Comparison of ENCODE assay signal across 29 cellular contexts in genomic region chrX:23754664-23755063, GRCh38.
"Had no signal": no experiment of that assay in that cellular context is flagged by ENCODE, and none has a peak within 500 bp of the region (broad histone marks: within the 10 kb centered on the region; RNA-seq: fewer than 3 reads in every experiment).

No MANE protein-coding gene starts in this region.

- H3K36me3 Mint-ChIP-seq: stimulated activated effector memory CD8-positive, alpha-beta T cell treated with anti-CD3 and anti-CD28 coated beads, Interleukin-12 subunit alpha, Interleukin-12 subunit beta, amount 100 ng/mL, for 72 hours; stimulated activated memory B cell treated with anti-CD40 and anti-IgM and Interleukin-4, amounts not matched to agents 10 μg/mL and 1 μg/mL and 100 μg/mL, for 72 hours; stimulated activated naive B cell treated with anti-CD40 and anti-IgM and Interleukin-4, amounts not matched to agents 10 μg/mL and 1 μg/mL and 100 μg/mL, for 72 hours; type B pancreatic cell had no signal

- H3K27me3 ChIP-seq: stomach, suprapubic skin, testis, thyroid gland, tibial artery, tibial nerve, transverse colon, upper lobe of left lung, upper lobe of right lung, uterus, vagina had no signal

- FAIRE-seq: urothelium cell line had no signal

- H3K27ac Mint-ChIP-seq: stimulated activated effector memory CD8-positive, alpha-beta T cell treated with anti-CD3 and anti-CD28 coated beads, Interleukin-12 subunit alpha, Interleukin-12 subunit beta, amount 100 ng/mL, for 72 hours; stimulated activated memory B cell treated with anti-CD40 and anti-IgM and Interleukin-4, amounts not matched to agents 10 μg/mL and 1 μg/mL and 100 μg/mL, for 72 hours; stimulated activated naive B cell treated with anti-CD40 and anti-IgM and Interleukin-4, amounts not matched to agents 10 μg/mL and 1 μg/mL and 100 μg/mL, for 72 hours; stimulated activated naive CD8-positive, alpha-beta T cell treated with anti-CD3 and anti-CD28 coated beads, Interleukin-15, amount 100 ng/mL, for 72 hours; stimulated activated naive CD8-positive, alpha-beta T cell treated with anti-CD3 and anti-CD28 coated beads, Interleukin-15, Interleukin-2, amounts not matched to agents 100 ng/mL and 50 ng/mL, for 24 hours; type B pancreatic cell had no signal

- H3K4me3 ChIP-seq: stomach, suprapubic skin, testis, thoracic aorta, thyroid gland, tibial artery, tibial nerve, transverse colon, upper lobe of left lung, upper lobe of right lung, uterus, vagina had no signal

- H3K4me3 Mint-ChIP-seq: stimulated activated effector memory CD8-positive, alpha-beta T cell treated with anti-CD3 and anti-CD28 coated beads, Interleukin-12 subunit alpha, Interleukin-12 subunit beta, amount 100 ng/mL, for 72 hours; stimulated activated memory B cell treated with anti-CD40 and anti-IgM and Interleukin-4, amounts not matched to agents 10 μg/mL and 1 μg/mL and 100 μg/mL, for 72 hours; stimulated activated naive B cell treated with anti-CD40 and anti-IgM and Interleukin-4, amounts not matched to agents 10 μg/mL and 1 μg/mL and 100 μg/mL, for 72 hours; stimulated activated naive CD8-positive, alpha-beta T cell treated with anti-CD3 and anti-CD28 coated beads, Interleukin-15, amount 100 ng/mL, for 72 hours; stimulated activated naive CD8-positive, alpha-beta T cell treated with anti-CD3 and anti-CD28 coated beads, Interleukin-15, Interleukin-2, amounts not matched to agents 100 ng/mL and 50 ng/mL, for 24 hours; type B pancreatic cell had no signal

- ATAC-seq: stimulated activated effector memory CD8-positive, alpha-beta T cell treated with anti-CD3 and anti-CD28 coated beads, Interleukin-12 subunit alpha, Interleukin-12 subunit beta, amount 100 ng/mL, for 72 hours; stimulated activated memory B cell treated with anti-CD40 and anti-IgM and Interleukin-4, amounts not matched to agents 10 μg/mL and 1 μg/mL and 100 μg/mL, for 72 hours; stimulated activated naive B cell treated with anti-CD40 and anti-IgM and Interleukin-4, amounts not matched to agents 10 μg/mL and 1 μg/mL and 100 μg/mL, for 72 hours; stimulated activated naive CD8-positive, alpha-beta T cell treated with anti-CD3 and anti-CD28 coated beads, Interleukin-15, amount 100 ng/mL, for 72 hours; stimulated activated naive CD8-positive, alpha-beta T cell treated with anti-CD3 and anti-CD28 coated beads, Interleukin-15, Interleukin-2, amounts not matched to agents 100 U/mL and 50 U/mL, for 24 hours; upper lobe of right lung had no signal

- H3K4me1 Mint-ChIP-seq: stimulated activated effector memory CD8-positive, alpha-beta T cell treated with anti-CD3 and anti-CD28 coated beads, Interleukin-12 subunit alpha, Interleukin-12 subunit beta, amount 100 ng/mL, for 72 hours; stimulated activated memory B cell treated with anti-CD40 and anti-IgM and Interleukin-4, amounts not matched to agents 10 μg/mL and 1 μg/mL and 100 μg/mL, for 72 hours; stimulated activated naive CD8-positive, alpha-beta T cell treated with anti-CD3 and anti-CD28 coated beads, Interleukin-15, amount 100 ng/mL, for 72 hours had no signal

- H3K27ac ChIP-seq: stomach, suprapubic skin, testis, thyroid gland, tibial artery, tibial nerve, transverse colon, upper lobe of left lung, upper lobe of right lung, uterus, vagina had no signal

- H3K9me3 Mint-ChIP-seq: stimulated activated effector memory CD8-positive, alpha-beta T cell treated with anti-CD3 and anti-CD28 coated beads, Interleukin-12 subunit alpha, Interleukin-12 subunit beta, amount 100 ng/mL, for 72 hours; stimulated activated memory B cell treated with anti-CD40 and anti-IgM and Interleukin-4, amounts not matched to agents 10 μg/mL and 1 μg/mL and 100 μg/mL, for 72 hours; stimulated activated naive B cell treated with anti-CD40 and anti-IgM and Interleukin-4, amounts not matched to agents 10 μg/mL and 1 μg/mL and 100 μg/mL, for 72 hours; stimulated activated naive CD8-positive, alpha-beta T cell treated with anti-CD3 and anti-CD28 coated beads, Interleukin-15, amount 100 ng/mL, for 72 hours; stimulated activated naive CD8-positive, alpha-beta T cell treated with anti-CD3 and anti-CD28 coated beads, Interleukin-15, Interleukin-2, amounts not matched to agents 100 ng/mL and 50 ng/mL, for 24 hours; type B pancreatic cell had no signal

- H3K9me3 ChIP-seq: stomach, suprapubic skin, testis, thoracic aorta, thyroid gland, tibial artery, tibial nerve, transverse colon, upper lobe of left lung, upper lobe of right lung, uterus, vagina had no signal

- DNase-seq: stimulated activated CD4-positive, alpha-beta T cell treated with anti-CD3 and anti-CD28 coated beads, Interleukin-2, amount 100 ng/mL, for 48 hours; stimulated activated CD4-positive, alpha-beta T cell treated with anti-CD3 and anti-CD28 coated beads, Interleukin-4, amount 100 ng/mL, for 1 hour; stimulated activated CD4-positive, alpha-beta T cell treated with anti-CD3 and anti-CD28 coated beads, Interleukin-4, amount 100 ng/mL, for 24 hours; stimulated activated CD4-positive, alpha-beta T cell treated with anti-CD3 and anti-CD28 coated beads, Interleukin-4, amount 100 ng/mL, for 4 hours; stimulated activated CD8-positive, alpha-beta memory T cell treated with anti-CD3 and anti-CD28 coated beads, Interleukin-4, amount 100 ng/mL, for 48 hours; stimulated activated naive B cell treated with anti-CD40 and anti-IgM and Interleukin-4, amounts not matched to agents 10 μg/mL and 1 μg/mL and 100 μg/mL, for 72 hours; stimulated activated naive CD4-positive, alpha-beta T cell; stimulated activated naive CD4-positive, alpha-beta T cell treated with Interleukin-2 at 50 U/mL for 16 hours; stimulated activated naive CD8-positive, alpha-beta T cell treated with anti-CD3 and anti-CD28 coated beads, Interleukin-15, amount 100 ng/mL, for 72 hours; stimulated activated naive CD8-positive, alpha-beta T cell treated with anti-CD3 and anti-CD28 coated beads, Interleukin-15, Interleukin-2, amounts not matched to agents 100 U/mL and 50 U/mL, for 24 hours; stomach; substantia nigra; testis; thyroid gland; tibial artery; transverse colon; trophoblast cell; upper lobe of left lung; upper lobe of right lung; uterus had no signal

- H3K4me1 ChIP-seq: stomach, suprapubic skin, testis, tibial nerve, transverse colon, upper lobe of left lung, upper lobe of right lung, uterus, vagina had no signal

- H3K36me3 ChIP-seq: stomach, suprapubic skin, thoracic aorta, thyroid gland, tibial artery, tibial nerve, transverse colon, upper lobe of left lung, upper lobe of right lung, uterus, vagina had no signal

- H3K27me3 Mint-ChIP-seq: stimulated activated memory B cell treated with anti-CD40 and anti-IgM and Interleukin-4, amounts not matched to agents 10 μg/mL and 1 μg/mL and 100 μg/mL, for 72 hours; stimulated activated naive B cell treated with anti-CD40 and anti-IgM and Interleukin-4, amounts not matched to agents 10 μg/mL and 1 μg/mL and 100 μg/mL, for 72 hours; stimulated activated naive CD8-positive, alpha-beta T cell treated with anti-CD3 and anti-CD28 coated beads, Interleukin-15, amount 100 ng/mL, for 72 hours; stimulated activated naive CD8-positive, alpha-beta T cell treated with anti-CD3 and anti-CD28 coated beads, Interleukin-15, Interleukin-2, amounts not matched to agents 100 ng/mL and 50 ng/mL, for 24 hours; type B pancreatic cell had no signal
